In the genomic region with DNA sequence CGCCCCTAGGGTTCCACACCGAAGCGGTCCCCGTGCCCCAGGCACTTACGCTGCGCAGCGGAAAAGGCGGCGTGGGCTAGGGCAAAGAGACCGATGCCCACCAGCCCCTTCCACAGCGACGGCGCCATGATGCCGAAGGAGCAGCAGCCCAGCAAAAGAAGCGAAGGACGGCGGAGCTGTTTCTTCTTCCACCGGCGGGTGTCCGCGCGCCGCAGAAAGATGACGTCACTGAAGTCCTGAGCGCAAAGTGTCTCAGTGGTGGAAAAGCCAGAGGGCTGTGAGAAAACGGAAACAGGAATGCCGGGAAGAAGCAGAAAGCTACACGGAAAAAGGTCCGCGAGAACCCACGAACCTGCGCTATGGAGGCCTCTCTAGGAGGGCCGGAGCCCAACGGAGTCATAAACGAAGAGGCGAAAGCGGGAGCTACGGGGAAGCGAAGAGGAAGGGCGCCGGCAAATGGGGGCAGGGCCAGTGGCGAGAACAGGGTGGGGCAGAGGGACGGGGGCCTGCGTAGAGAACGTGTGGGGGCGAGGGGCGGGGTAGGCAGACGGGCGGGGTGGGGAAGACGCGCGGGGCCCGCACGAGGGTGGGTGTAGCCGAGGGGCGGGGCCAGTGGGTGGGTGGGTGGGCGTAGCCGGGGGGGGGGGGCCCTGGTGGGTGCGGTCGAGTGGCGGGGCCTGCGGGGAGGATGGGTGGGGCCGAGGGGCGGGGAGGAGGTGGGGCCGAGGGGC, we compare ENCODE assay signal across 8 cellular contexts.
DNase-seq lines count a peak whose midpoint lies in the region; ATAC-seq and FAIRE-seq lines count a peak whose summit lies in the region.

A gene (minus strand): TSS at position 441 of the 731 bp plus-strand sequence. CDS start 313 bp downstream, at position 128.

- peak; percentile 81 for FAIRE-seq in GM18507 (lab: Jason Lieb, UNC)

- peak; percentile 77 for DNase-seq in GM18507 (ENCODE audit: extremely low spot score, insufficient read length, low read depth)
- peak; percentile 60 to 65 for DNase-seq in NCI-H2081 (lab: John Stamatoyannopoulos, UW)
- peak; percentile 62 for DNase-seq in T1000 (lab: John Stamatoyannopoulos, UW)
- DNase-seq in astrocyte of the hippocampus (ENCODE audit: low read depth, low spot score), result peak; percentile 87
- peak; percentile 82 to 86 for DNase-seq in hippocampal formation (lab: John Stamatoyannopoulos, UW)
- peak; percentile 92 for DNase-seq in retina
- DNase-seq in OCI-M2 (lab: John Stamatoyannopoulos, UW; ENCODE audit: unreplicated experiment), result no peak

- ATAC-seq in HG02981 (IDR thresholded peaks at IDR 0.05; ENCODE audit: unreplicated experiment), result peak; percentile 89
